In the genomic region with DNA sequence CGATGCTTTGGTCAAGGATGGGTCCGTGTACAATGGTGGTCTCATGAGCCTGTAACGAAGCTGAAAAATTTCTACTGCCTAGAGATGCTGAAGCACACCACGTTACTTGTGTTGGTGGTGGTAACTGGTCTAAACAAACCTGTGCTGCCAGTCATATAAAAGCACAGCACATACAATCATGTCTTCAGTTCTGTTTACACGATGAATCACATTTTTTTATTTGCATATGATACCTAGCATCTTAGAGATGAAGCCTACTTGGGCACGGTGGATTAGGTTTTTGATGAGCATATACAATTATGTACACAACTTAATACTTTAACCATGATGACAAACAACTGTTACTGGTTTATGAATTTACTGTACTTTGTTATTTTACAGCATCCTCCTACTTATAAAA, we compare ENCODE assay signal across 20 cellular contexts.
A peak's percentile ranks its signal among the peaks of the same experiment; 100 is the strongest.
DNase-seq lines count a peak whose midpoint lies in the region; ATAC-seq, FAIRE-seq and TF ChIP-seq lines count a peak whose summit lies in the region.
"Had no signal": no experiment of that assay in that cellular context is flagged by ENCODE, and none has a peak within 500 bp of the region (broad histone marks: within the 10 kb centered on the region; RNA-seq: fewer than 3 reads in every experiment).

No MANE protein-coding gene starts in this region.

- H3K4me2 ChIP-seq in endothelial cell of umbilical vein (ENCODE audit: insufficient read depth, low read length): no peak overlapping the region
- H3K4me2 ChIP-seq: PC-9 had no signal

- no peak overlapping the region for H2AFZ ChIP-seq in endothelial cell of umbilical vein (ENCODE audit: low read depth, low read length)
- H2AFZ ChIP-seq: PC-9 had no signal

- H3K27ac Mint-ChIP-seq in T-helper 17 cell: no peak overlapping the region

- H3K9ac ChIP-seq in endothelial cell of umbilical vein (replicated peaks; ENCODE audit: extremely low read depth, insufficient read depth, low read length): no peak overlapping the region

- H4K20me1 ChIP-seq in endothelial cell of umbilical vein (replicated peaks; ENCODE audit: control insufficient read depth, extremely low read depth, insufficient read depth, low read length): no peaks in the 10 kb centered on the region

- no peak overlapping the region for H3K4me3 Mint-ChIP-seq in T-helper 17 cell
- H3K4me3 Mint-ChIP-seq: CD4-positive, CD25-positive, alpha-beta regulatory T cell had no signal

- no peak overlapping the region for H3K4me3 ChIP-seq in endothelial cell of umbilical vein (replicated peaks in 1 of 3; ENCODE audit: insufficient read depth in 1 of 3, low read depth in 1 of 3, low read length in 3 of 3)
- no peak overlapping the region for H3K4me3 ChIP-seq in mucosa of descending colon
- H3K4me3 ChIP-seq: PC-9 had no signal

- FAIRE-seq in endothelial cell of umbilical vein (lab: Jason Lieb, UNC): peak; percentile 21
- FAIRE-seq: G401.6 had no signal

- no peak overlapping the region for H3K27ac ChIP-seq in endothelial cell of umbilical vein (ENCODE audit: insufficient read depth, low read depth, low read length)
- H3K27ac ChIP-seq: PC-9 had no signal

- POLR2A ChIA-PET in endothelial cell of umbilical vein (lab: Charles Lee): no interaction called here

- intact Hi-C loops in endothelial cell of umbilical vein (cut with micrococcal nuclease) (no loop called here), mucosa of descending colon (cut with DNase I, micrococcal nuclease) (no loop called here)

- CTCF ChIA-PET in endothelial cell of umbilical vein (lab: Charles Lee): no interaction called here

- no peak for TF ChIP-seq CTCF in endothelial cell of umbilical vein (IDR thresholded peaks at IDR 0.05; ENCODE audit: extremely low read depth in 1 of 2, insufficient read depth in 1 of 2, low read depth in 1 of 2, low read length in 2 of 2)
- TF ChIP-seq CTCF in mucosa of descending colon (IDR thresholded peaks at IDR 0.05): no peak

- H3K27me3 ChIP-seq in endothelial cell of umbilical vein (ENCODE audit: control insufficient read depth in 2 of 2, insufficient read depth in 2 of 2, low read length in 2 of 2): no peaks in the 10 kb centered on the region

- DNase-seq in Caki2 (ENCODE audit: low read depth) (peak; percentile 12), ELR (ENCODE audit: low read depth) (peak; percentile 19), endothelial cell of umbilical vein (ENCODE audit: low read depth, low spot score) (no peak), mucosa of descending colon (no peak), NCI-H226 (no peak), T-helper 17 cell (no peak)
- DNase-seq in activated T-cell treated with anti-CD3 and anti-CD28 coated beads, Interleukin-2, amount 50 U/mL, for 48 hours: no peak
- DNase-seq: ACHN; AML-193; Caco-2; CD4-positive, CD25-positive, alpha-beta regulatory T cell; DMS79; HCEC 1CT; IMR-90; Karpas-422; NCI-H187 treated with DMSO at 0.1 percent for 48 hours; NCI-H2171 treated with DMSO at 0.1 percent for 48 hours; NCI-H774; PC-9 had no signal

- dilution Hi-C loops in endothelial cell of umbilical vein (cut with MboI; ENCODE audit: extremely low pct_ligation_motif_present, low sequenced_read_pairs): no loop called here

- H3K4me1 Mint-ChIP-seq in T-helper 17 cell: peaks cover 18% of the 10 kb centered on the region

- H3K9me3 ChIP-seq in endothelial cell of umbilical vein (replicated peaks; ENCODE audit: control insufficient read depth, insufficient read depth, low read length) (no peaks in the 10 kb centered on the region), mucosa of descending colon (no peaks in the 10 kb centered on the region), T-helper 17 cell (ENCODE audit: control insufficient read depth, low read length, poor library complexity, severe bottlenecking) (no peaks in the 10 kb centered on the region)
- H3K9me3 ChIP-seq: Caco-2 had no signal

- no peaks in the 10 kb centered on the region for H3K27me3 Mint-ChIP-seq in T-helper 17 cell
- H3K27me3 Mint-ChIP-seq: CD4-positive, CD25-positive, alpha-beta regulatory T cell had no signal

- no peaks in the 10 kb centered on the region for H3K9me1 ChIP-seq in endothelial cell of umbilical vein (replicated peaks; ENCODE audit: control insufficient read depth, extremely low read depth, insufficient read depth, low read length)

- H3K4me1 ChIP-seq in endothelial cell of umbilical vein (ENCODE audit: control insufficient read depth, extremely low read depth, insufficient read depth, low read length) (no peaks in the 10 kb centered on the region), mucosa of descending colon (ENCODE audit: low read depth) (no peaks in the 10 kb centered on the region)
- H3K4me1 ChIP-seq: Caco-2 had no signal

- ATAC-seq in mucosa of descending colon (peak; percentile 31), T-helper 17 cell (no peak)

- in situ Hi-C loops in Caki2 (cut with HindIII; ENCODE audit: low pct_unique_long_range_greater_than_20kb, low sequenced_read_pairs): no loop called here

- H3K36me3 Mint-ChIP-seq in T-helper 17 cell (ENCODE audit: low read depth): peaks cover 9% of the 10 kb centered on the region

- H3K36me3 ChIP-seq in endothelial cell of umbilical vein (ENCODE audit: control insufficient read depth in 2 of 2, extremely low read depth in 1 of 2, insufficient read depth in 2 of 2, low read length in 2 of 2) (no peaks in the 10 kb centered on the region), mucosa of descending colon (ENCODE audit: low read depth) (no peaks in the 10 kb centered on the region)

- H3K79me2 ChIP-seq in endothelial cell of umbilical vein (ENCODE audit: control insufficient read depth, insufficient read depth, low read length): no peaks in the 10 kb centered on the region

- no peak for TF ChIP-seq POLR2A in endothelial cell of umbilical vein (IDR thresholded peaks at IDR 0.05; ENCODE audit: low read depth, low read length)

- no TSS peak for BruUV-seq in endothelial cell of umbilical vein (replicated peaks; lab: Mats Ljungman, UMichigan)

TF ChIP-seq in endothelial cell of umbilical vein, 7 proteins besides CTCF, POLR2A, EP300 and RAD21:
- TF ChIP-seq POLR2AphosphoS5 (IDR thresholded peaks at IDR 0.05; ENCODE audit: insufficient read depth, low read depth, low read length) (no peak), MYC (IDR thresholded peaks at IDR 0.05; ENCODE audit: low read depth, low read length) (no peak), FOS (IDR thresholded peaks at IDR 0.05; ENCODE audit: borderline replicate concordance, insufficient read depth, low read length) (no peak), GATA2 (IDR thresholded peaks at IDR 0.05; ENCODE audit: insufficient read depth, insufficient read length, low read depth, low read length) (no peak), EZH2 (IDR thresholded peaks at IDR 0.05; ENCODE audit: borderline replicate concordance, low read depth, low read length, severe bottlenecking) (no peak), JUN (IDR thresholded peaks at IDR 0.05; ENCODE audit: borderline replicate concordance, insufficient read depth, insufficient read length, low read depth) (no peak)
- TF ChIP-seq, protein P1, sequence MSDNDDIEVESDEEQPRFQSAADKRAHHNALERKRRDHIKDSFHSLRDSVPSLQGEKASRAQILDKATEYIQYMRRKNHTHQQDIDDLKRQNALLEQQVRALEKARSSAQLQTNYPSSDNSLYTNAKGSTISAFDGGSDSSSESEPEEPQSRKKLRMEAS (IDR thresholded peaks at IDR 0.05; ENCODE audit: insufficient read depth, insufficient read length): no peak

Comparison
In these comparisons a context has a peak if more than half of its experiments do, and no peak if none do; other contexts are left out.
1. DNase-seq: peak in Caki2 (single experiment) and ELR (single experiment); none in endothelial cell of umbilical vein (single experiment), mucosa of descending colon (0 of 3), activated T-cell treated with anti-CD3 and anti-CD28 coated beads, Interleukin-2, amount 50 U/mL, for 48 hours (0 of 2), NCI-H226 (single experiment) and T-helper 17 cell (0 of 3).